15 cellular contexts compared by ENCODE assay signal in the genomic region with DNA sequence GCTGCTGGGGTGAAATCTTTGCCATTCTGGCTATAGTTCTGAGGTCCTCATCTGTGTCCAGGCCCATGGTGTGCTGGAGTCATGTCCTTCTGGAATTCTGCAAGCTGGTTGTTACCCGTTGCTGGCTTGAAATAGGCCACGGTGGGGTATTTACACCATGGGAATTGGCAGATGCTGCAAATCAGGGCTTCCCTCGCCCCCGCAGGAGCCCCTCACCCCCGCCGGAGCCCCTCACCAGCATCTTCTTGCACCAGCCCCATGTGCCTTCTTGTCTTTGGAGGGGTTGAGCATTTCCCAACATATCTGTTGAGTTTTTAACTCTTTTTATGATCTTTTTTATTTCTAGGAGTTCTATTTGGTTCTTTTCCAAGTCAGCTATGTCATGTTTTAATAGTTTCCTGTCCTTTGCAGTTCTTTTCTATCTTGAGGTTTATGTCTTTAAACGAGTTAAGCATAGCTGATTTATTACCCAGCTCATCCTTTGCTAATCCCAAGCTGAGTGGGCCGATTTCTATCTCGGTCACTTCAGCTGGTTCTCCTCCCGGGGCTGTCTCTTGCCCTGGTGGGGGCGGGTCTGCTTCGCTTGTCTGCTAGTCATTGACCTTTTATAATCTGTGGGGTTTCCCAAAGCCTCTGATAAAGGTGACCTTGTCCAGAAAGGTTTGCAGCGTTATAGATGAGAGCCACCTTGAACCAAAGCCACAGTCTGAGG. TPM values are rescaled to one million over a fixed set of nuclear protein-coding genes. Genes with fewer than 3 reads are reported as not detected.
"Had no signal": no experiment of that assay in that cellular context is flagged by ENCODE, and none has a peak within 500 bp of the region (broad histone marks: within the 10 kb centered on the region; RNA-seq: fewer than 3 reads in every experiment).

No MANE protein-coding gene starts in this region.

- H3K4me1 ChIP-seq: stomach had no signal

- ATAC-seq: left ventricle myocardium superior, natural killer cell had no signal

- H3K4me3 Mint-ChIP-seq: activated B cell treated with CpG ODN at 0.5 μM for 24 hours; activated naive CD8-positive, alpha-beta T cell treated with anti-CD3 and anti-CD28 coated beads, Interleukin-2, amount 10 ng/mL, durations not matched to agents 7 days and 5 days; natural killer cell had no signal

- H3K9me3 ChIP-seq: right atrium auricular region, stomach had no signal

- H3K36me3 ChIP-seq: cardiac muscle cell, right atrium auricular region had no signal

- H3K27ac ChIP-seq: cardiac muscle cell, dorsolateral prefrontal cortex, hepatocyte, right atrium auricular region had no signal

- H3K27me3 ChIP-seq: cardiac muscle cell, hepatocyte, right atrium auricular region had no signal

- H3K9me3 Mint-ChIP-seq: activated B cell treated with CpG ODN at 0.5 μM for 24 hours; activated naive CD8-positive, alpha-beta T cell treated with anti-CD3 and anti-CD28 coated beads, Interleukin-2, amount 10 ng/mL, durations not matched to agents 7 days and 5 days; natural killer cell had no signal

- H3K4me3 ChIP-seq: cardiac muscle cell, dorsolateral prefrontal cortex, hepatocyte, right atrium auricular region, stomach had no signal

- H3K27ac Mint-ChIP-seq: activated B cell treated with CpG ODN at 0.5 μM for 24 hours; activated naive CD8-positive, alpha-beta T cell treated with anti-CD3 and anti-CD28 coated beads, Interleukin-2, amount 10 ng/mL, durations not matched to agents 7 days and 5 days; natural killer cell had no signal

- H3K4me1 Mint-ChIP-seq: activated B cell treated with CpG ODN at 0.5 μM for 24 hours; activated naive CD8-positive, alpha-beta T cell treated with anti-CD3 and anti-CD28 coated beads, Interleukin-2, amount 10 ng/mL, durations not matched to agents 7 days and 5 days; natural killer cell had no signal

- H3K27me3 Mint-ChIP-seq: activated B cell treated with CpG ODN at 0.5 μM for 24 hours had no signal

- DNase-seq: activated B cell treated with CpG ODN at 0.5 μM for 24 hours; activated CD4-positive, alpha-beta T cell treated with anti-CD3 and anti-CD28 coated beads for 48 hours; activated naive CD4-positive, alpha-beta T cell; activated naive CD8-positive, alpha-beta T cell treated with anti-CD3 and anti-CD28 coated beads, Interleukin-2, amount 10 ng/mL, durations not matched to agents 7 days and 5 days; dorsolateral prefrontal cortex; left ventricle myocardium superior; mesendoderm; natural killer cell; occipital lobe; stomach; T-helper 2 cell had no signal

- H3K36me3 Mint-ChIP-seq: activated naive CD8-positive, alpha-beta T cell treated with anti-CD3 and anti-CD28 coated beads, Interleukin-2, amount 10 ng/mL, durations not matched to agents 7 days and 5 days; natural killer cell had no signal

RNA-seq across cellular contexts. Expression of a gene that starts 17.6 kb away (rescaled TPM):
- total RNA-seq: activated B cell treated with CpG ODN at 0.5 μM for 24 hours; activated CD8-positive, alpha-beta memory T cell treated with anti-CD3 and anti-CD28 coated beads for 36 hours; activated naive CD8-positive, alpha-beta T cell treated with anti-CD3 and anti-CD28 coated beads, Interleukin-2, amount 10 ng/mL, durations not matched to agents 7 days and 5 days; natural killer cell had no signal
